Comparison of ENCODE assay signal across 5 cellular contexts in genomic region chr3:167810236-167810635, GRCh38.
"Had no signal": no experiment of that assay in that cellular context is flagged by ENCODE, and none has a peak within 500 bp of the region (broad histone marks: within the 10 kb centered on the region; RNA-seq: fewer than 3 reads in every experiment).

No MANE protein-coding gene starts in this region.

- DNase-seq: IMR-90, KBM-7 had no signal

- ATAC-seq: HepG2, K562 had no signal

- H3K27ac ChIP-seq: HL-60 had no signal

- H3K4me3 ChIP-seq: K562 had no signal
